ENCODE assay signal across 14 cellular contexts in the genomic region with DNA sequence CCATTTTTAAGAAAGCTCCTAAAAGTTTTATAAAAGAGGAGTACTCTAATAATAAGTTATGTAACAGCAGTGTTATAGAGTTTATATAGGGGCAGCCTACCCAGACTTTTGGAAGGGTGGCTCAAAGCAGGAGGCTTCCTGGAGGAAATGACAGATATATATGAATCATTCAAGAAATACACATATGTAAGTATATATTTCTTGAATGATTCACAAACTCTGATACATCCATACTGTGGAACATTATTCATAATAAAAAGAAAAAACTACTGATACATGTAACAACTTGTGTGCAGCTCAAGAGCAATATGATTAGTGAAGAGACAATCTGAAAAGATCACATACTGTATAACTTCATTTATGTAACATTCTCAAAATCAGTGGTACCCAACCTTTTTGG.
DNase-seq lines count a peak whose midpoint lies in the region; ATAC-seq and TF ChIP-seq lines count a peak whose summit lies in the region.
"Had no signal": no experiment of that assay in that cellular context is flagged by ENCODE, and none has a peak within 500 bp of the region (broad histone marks: within the 10 kb centered on the region; RNA-seq: fewer than 3 reads in every experiment).

No MANE protein-coding gene starts in this region.

- CTCF ChIA-PET in PC-3 (lab: Charles Lee) = no interaction called here

- H3K9me3 ChIP-seq in GM23248 (ENCODE audit: low read depth) = no peaks in the 10 kb centered on the region
- H3K9me3 ChIP-seq in PC-3 (ENCODE audit: low read length) = no peaks in the 10 kb centered on the region
- H3K9me3 ChIP-seq in HAP-1 = no peaks in the 10 kb centered on the region
- H3K9me3 ChIP-seq in neural progenitor cell (ENCODE audit: low read depth) = no peaks in the 10 kb centered on the region
- H3K9me3 ChIP-seq: Caco-2 had no signal

- H3K4me3 Mint-ChIP-seq in chondrocyte (ENCODE audit: unreplicated experiment) = no peak overlapping the region
- no peak overlapping the region for H3K4me3 Mint-ChIP-seq in neural progenitor cell

- H3K4me1 ChIP-seq in GM23248 (ENCODE audit: insufficient read depth) (peaks cover 15% of the 10 kb centered on the region), PC-3 (ENCODE audit: insufficient read depth, low read length) (peaks cover 33% of the 10 kb centered on the region), HAP-1 (no peaks in the 10 kb centered on the region), neural progenitor cell (no peaks in the 10 kb centered on the region)
- H3K4me1 ChIP-seq: Caco-2 had no signal

- H3K27me3 ChIP-seq in GM23248 (replicated peaks; ENCODE audit: insufficient read depth) = no peaks in the 10 kb centered on the region
- H3K27me3 ChIP-seq in PC-3 (ENCODE audit: low read length) = no peaks in the 10 kb centered on the region
- no peaks in the 10 kb centered on the region for H3K27me3 ChIP-seq in HAP-1 (ENCODE audit: low read depth)
- no peaks in the 10 kb centered on the region for H3K27me3 ChIP-seq in neural progenitor cell

- ATAC-seq in PC-3 (peak; percentile 78), HG02571 (IDR thresholded peaks at IDR 0.05; ENCODE audit: unreplicated experiment) (no peak)
- ATAC-seq: Right ventricle myocardium inferior had no signal

- H3K36me3 Mint-ChIP-seq in chondrocyte (ENCODE audit: low read depth) (peaks cover 16% of the 10 kb centered on the region), neural progenitor cell (peaks cover 31% of the 10 kb centered on the region)

- H3K36me3 ChIP-seq in GM23248 (ENCODE audit: low read depth) = peaks cover 34% of the 10 kb centered on the region
- H3K36me3 ChIP-seq in PC-3 (ENCODE audit: low read depth, low read length) = peaks cover 8% of the 10 kb centered on the region; the same call in 1 of the 2 replicates
- peaks cover 5% of the 10 kb centered on the region; the same call in 1 of the 2 replicates for H3K36me3 ChIP-seq in HAP-1 (replicated peaks)
- no peaks in the 10 kb centered on the region for H3K36me3 ChIP-seq in neural progenitor cell

- H3K27ac Mint-ChIP-seq in chondrocyte (ENCODE audit: unreplicated experiment) (peak overlapping the region; percentile 51), neural progenitor cell (no peak overlapping the region)

- intact Hi-C loops in PC-3 (cut with micrococcal nuclease) = loop anchor here (5.0 kb wide), 1 partner anchor 167 kb away; a partner anchor contains a TSS

- POLR2A ChIA-PET in PC-3 (lab: Charles Lee; ENCODE audit: unreplicated experiment) = no interaction called here

- H3K4me2 ChIP-seq in GM23248 (ENCODE audit: unreplicated experiment) (no peak overlapping the region), PC-3 (ENCODE audit: low read length) (0 out of 2 replicates have a peak overlapping the region, but pooled peaks have one; percentile 3), neural progenitor cell (no peak overlapping the region)

- H2AFZ ChIP-seq in GM23248 (no peak overlapping the region), PC-3 (ENCODE audit: low read length) (no peak overlapping the region), neural progenitor cell (replicated peaks) (no peak overlapping the region)

- no peaks in the 10 kb centered on the region for H3K9me2 ChIP-seq in GM23248 (ENCODE audit: insufficient read depth)
- no peaks in the 10 kb centered on the region for H3K9me2 ChIP-seq in PC-3 (replicated peaks; ENCODE audit: low read length)

- no peaks in the 10 kb centered on the region for H3K9me3 Mint-ChIP-seq in chondrocyte (ENCODE audit: low read depth)
- no peaks in the 10 kb centered on the region for H3K9me3 Mint-ChIP-seq in neural progenitor cell

- H3K9ac ChIP-seq in GM23248 (no peak overlapping the region), PC-3 (ENCODE audit: low read length) (no peak overlapping the region), neural progenitor cell (no peak overlapping the region)

- H3K4me3 ChIP-seq in GM23248 (no peak overlapping the region), PC-3 (ENCODE audit: low read length) (no peak overlapping the region), HAP-1 (no peak overlapping the region), neural progenitor cell (no peak overlapping the region)

- in situ Hi-C loops in GM23248 (cut with MboI) = no loop called here
- in situ Hi-C loops in HAP-1 (cut with MboI; ENCODE audit: low sequenced_read_pairs) = no loop called here

- no peak for TF ChIP-seq CTCF in PC-3 (conservative IDR thresholded peaks at IDR 0.05; ENCODE audit: low read depth, low read length)
- TF ChIP-seq CTCF in chondrocyte (IDR thresholded peaks at IDR 0.05) = no peak
- no peak for TF ChIP-seq CTCF in neural progenitor cell (IDR thresholded peaks at IDR 0.05)

- H3K79me2 ChIP-seq in GM23248 (ENCODE audit: insufficient read depth) (no peaks in the 10 kb centered on the region), PC-3 (ENCODE audit: low read length) (no peaks in the 10 kb centered on the region), neural progenitor cell (ENCODE audit: low read depth) (no peaks in the 10 kb centered on the region)

- H3K27me3 Mint-ChIP-seq in chondrocyte (ENCODE audit: low read depth) (no peaks in the 10 kb centered on the region), neural progenitor cell (ENCODE audit: insufficient read depth, low read depth) (no peaks in the 10 kb centered on the region)

- H3F3A ChIP-seq in GM23248 (ENCODE audit: insufficient read depth) = peaks cover 14% of the 10 kb centered on the region
- H3F3A ChIP-seq in PC-3 (ENCODE audit: low read length, unreplicated experiment) = no peaks in the 10 kb centered on the region
- no peaks in the 10 kb centered on the region for H3F3A ChIP-seq in neural progenitor cell (ENCODE audit: low read depth)

- H3K27ac ChIP-seq in GM23248 (no peak overlapping the region), PC-3 (ENCODE audit: low read length) (peak overlapping the region; percentile 29), neural progenitor cell (no peak overlapping the region)

- 0 out of 2 replicates have a peak, but pooled peaks cover 4% of the 10 kb centered on the region for H4K20me1 ChIP-seq in GM23248 (ENCODE audit: insufficient read depth)
- H4K20me1 ChIP-seq in PC-3 (ENCODE audit: low read length) = 0 out of 2 replicates have a peak, but pooled peaks cover 9% of the 10 kb centered on the region
- H4K20me1 ChIP-seq in neural progenitor cell (ENCODE audit: low read depth) = no peaks in the 10 kb centered on the region

- DNase-seq in GM23248 (peak; percentile 33), PC-3 (peak; percentile 52), chondrocyte (ENCODE audit: low spot score) (no peak), iris pigment epithelial cell (ENCODE audit: low read depth) (peak; percentile 27), HAP-1 (ENCODE audit: low spot score in 2 of 2) (no peak), neural progenitor cell (ENCODE audit: low spot score) (no peak)
- DNase-seq: Caco-2, MM.1S, NCI-H1092 treated with DMSO at 0.1 percent for 48 hours, NCI-H2081 treated with DMSO at 0.1 percent for 48 hours, NCI-H510A, NCI-H774 had no signal

- H3K4me1 Mint-ChIP-seq in chondrocyte (ENCODE audit: low read depth) (peaks cover 12% of the 10 kb centered on the region), neural progenitor cell (peaks cover 4% of the 10 kb centered on the region)

- BruUV-seq in PC-3 (replicated peaks; lab: Mats Ljungman, UMichigan) = no TSS peak

Comparison
In these comparisons a context has a peak if more than half of its experiments do, and no peak if none do; other contexts are left out.
1. DNase-seq: peak in GM23248 (single experiment), PC-3 (single experiment) and iris pigment epithelial cell (single experiment); none in chondrocyte (single experiment), HAP-1 (0 of 2) and neural progenitor cell (single experiment).